Comparison of ENCODE assay signal across 21 cellular contexts in genomic region chr12:128336506-128336905, GRCh38.
A peak's percentile ranks its signal among the peaks of the same experiment; 100 is the strongest.
DNase-seq lines count a peak whose midpoint lies in the region; ATAC-seq and TF ChIP-seq lines count a peak whose summit lies in the region.
"Had no signal": no experiment of that assay in that cellular context is flagged by ENCODE, and none has a peak within 500 bp of the region (broad histone marks: within the 10 kb centered on the region; RNA-seq: fewer than 3 reads in every experiment).

No MANE protein-coding gene starts in this region.

- H3K27me3 Mint-ChIP-seq in brain, result peaks cover 4% of the 10 kb centered on the region
- peaks cover 2% of the 10 kb centered on the region for H3K27me3 Mint-ChIP-seq in neural progenitor cell (ENCODE audit: insufficient read depth, low read depth)

- H3K36me3 Mint-ChIP-seq in brain (no peaks in the 10 kb centered on the region), neural progenitor cell (peaks cover 11% of the 10 kb centered on the region)
- H3K36me3 Mint-ChIP-seq: CD4-positive, alpha-beta memory T cell had no signal

- intact Hi-C loops in aorta (cut with DNase I), result no loop called here
- intact Hi-C loops in right lobe of liver (cut with DNase I), result no loop called here

- no peak overlapping the region for H2AFZ ChIP-seq in hepatocyte
- H2AFZ ChIP-seq in neural progenitor cell (replicated peaks), result no peak overlapping the region

- ATAC-seq in aorta (ENCODE audit: low FRiP score) (no peak), right lobe of liver (no peak)
- ATAC-seq: HCT116, K562, Panc1 had no signal

- H3K9ac ChIP-seq in neural progenitor cell, result no peak overlapping the region

- H3K4me1 ChIP-seq in hepatocyte (ENCODE audit: insufficient read depth), result peaks cover 35% of the 10 kb centered on the region
- peaks cover 43% of the 10 kb centered on the region for H3K4me1 ChIP-seq in neural progenitor cell
- H3K4me1 ChIP-seq in aorta (ENCODE audit: control insufficient read depth in 1 of 2, insufficient read depth in 2 of 2, low read length in 2 of 2), result no peaks in the 10 kb centered on the region
- no peaks in the 10 kb centered on the region for H3K4me1 ChIP-seq in right lobe of liver

- DNase-seq in G401 (ENCODE audit: low spot score) (peak; percentile 82), hepatocyte (ENCODE audit: low spot score) (no peak), neural progenitor cell (ENCODE audit: low spot score) (no peak), retina (no peak), aorta (no peak), right lobe of liver (no peak)
- no peak for DNase-seq in activated CD4-positive, CD25-positive, alpha-beta regulatory T cell treated with anti-CD3 and anti-CD28 coated beads, Interleukin-2, amount 50 U/mL, for 72 hours
- DNase-seq: CD4-positive, alpha-beta memory T cell; COR-L47; DMS53; GOT3; Kasumi-1; NCI-H1436 treated with DMSO at 0.1 percent for 48 hours; NCI-H187 treated with DMSO at 0.1 percent for 48 hours; NCI-H2171 treated with DMSO at 0.1 percent for 48 hours; SHP77 treated with DMSO at 0.1 percent for 48 hours had no signal

- H3K4me1 Mint-ChIP-seq in brain, result peaks cover 44% of the 10 kb centered on the region
- peaks cover 64% of the 10 kb centered on the region for H3K4me1 Mint-ChIP-seq in neural progenitor cell
- H3K4me1 Mint-ChIP-seq: CD4-positive, alpha-beta memory T cell had no signal

- H3K4me2 ChIP-seq in hepatocyte, result peak overlapping the region; percentile 69
- H3K4me2 ChIP-seq in neural progenitor cell, result peak overlapping the region; percentile 71

- H3K79me2 ChIP-seq in hepatocyte (peaks cover 2% of the 10 kb centered on the region), neural progenitor cell (ENCODE audit: low read depth) (no peaks in the 10 kb centered on the region)

- H3K9me2 ChIP-seq in hepatocyte (replicated peaks; ENCODE audit: insufficient read depth), result no peaks in the 10 kb centered on the region

- H3K9me3 Mint-ChIP-seq in brain (peaks cover 0 to 44% (median 0%) of the 10 kb centered on the region in 5 experiments), neural progenitor cell (peaks cover 9% of the 10 kb centered on the region)

- H3K27me3 ChIP-seq in hepatocyte (no peaks in the 10 kb centered on the region), neural progenitor cell (no peaks in the 10 kb centered on the region), aorta (ENCODE audit: control insufficient read depth in 1 of 2, insufficient read depth in 2 of 2, low read length in 1 of 2) (no peaks in the 10 kb centered on the region), right lobe of liver (no peaks in the 10 kb centered on the region)

- in situ Hi-C loops in G401 (cut with HindIII; ENCODE audit: low sequenced_read_pairs), result no loop called here

- H3K27ac ChIP-seq in hepatocyte (peak overlapping the region; percentile 74), neural progenitor cell (no peak overlapping the region), aorta (ENCODE audit: low read depth in 1 of 2, low read length in 2 of 2) (no peak overlapping the region), right lobe of liver (no peak overlapping the region)
- H3K27ac ChIP-seq: HL-60 had no signal

- 96% methylated on average over 1 of the region's 1 CpG for WGBS in hepatocyte (ENCODE audit: low lambda C conversion rate, missing lambda C conversion rate)
- 62 to 63% methylated on average over 1 of the region's 1 CpG for WGBS in aorta, 2 donors
- 60% methylated on average over 1 of the region's 1 CpG for WGBS in right lobe of liver (ENCODE audit: insufficient coverage, low coverage, low lambda C conversion rate, missing lambda C conversion rate)

- H4K20me1 ChIP-seq in hepatocyte (ENCODE audit: insufficient read depth, poor library complexity, severe bottlenecking), result no peaks in the 10 kb centered on the region
- H4K20me1 ChIP-seq in neural progenitor cell (ENCODE audit: low read depth), result peaks cover 5% of the 10 kb centered on the region

- H3K4me3 Mint-ChIP-seq in brain (peak overlapping the region in 1 of 5 experiments; percentile 77), neural progenitor cell (peak overlapping the region; percentile 81)
- H3K4me3 Mint-ChIP-seq: CD4-positive, alpha-beta memory T cell had no signal

- H3F3A ChIP-seq in neural progenitor cell (ENCODE audit: low read depth), result peaks cover 43% of the 10 kb centered on the region

- TF ChIP-seq CTCF in brain (conservative IDR thresholded peaks at IDR 0.05), result no peak
- no peak for TF ChIP-seq CTCF in hepatocyte (IDR thresholded peaks at IDR 0.05; ENCODE audit: poor library complexity)
- TF ChIP-seq CTCF in neural progenitor cell (IDR thresholded peaks at IDR 0.05), result no peak
- no peak for TF ChIP-seq CTCF in right lobe of liver (IDR thresholded peaks at IDR 0.05)

- H3K9me3 ChIP-seq in hepatocyte (ENCODE audit: low read depth) (no peaks in the 10 kb centered on the region), neural progenitor cell (ENCODE audit: low read depth) (no peaks in the 10 kb centered on the region), aorta (ENCODE audit: control insufficient read depth, low read length) (peaks cover 2% of the 10 kb centered on the region), right lobe of liver (no peaks in the 10 kb centered on the region)

- no peaks in the 10 kb centered on the region for H3K36me3 ChIP-seq in hepatocyte (replicated peaks; ENCODE audit: insufficient read depth, low read depth)
- no peaks in the 10 kb centered on the region for H3K36me3 ChIP-seq in neural progenitor cell
- H3K36me3 ChIP-seq in aorta (ENCODE audit: control insufficient read depth in 1 of 2, insufficient read depth in 2 of 2, low read length in 1 of 2), result no peaks in the 10 kb centered on the region
- H3K36me3 ChIP-seq in right lobe of liver, result no peaks in the 10 kb centered on the region

- H3K27ac Mint-ChIP-seq in brain (peak overlapping the region in 3 of 5 experiments; percentile 66 to 83 (median 78)), neural progenitor cell (peak overlapping the region; percentile 99)
- H3K27ac Mint-ChIP-seq: CD4-positive, alpha-beta memory T cell had no signal

- no peak for TF ChIP-seq POLR2A in right lobe of liver (IDR thresholded peaks at IDR 0.05)

- no peak overlapping the region for H3K4me3 ChIP-seq in hepatocyte
- H3K4me3 ChIP-seq in neural progenitor cell, result no peak overlapping the region
- no peak overlapping the region for H3K4me3 ChIP-seq in aorta (ENCODE audit: low read length in 2 of 2)
- no peak overlapping the region for H3K4me3 ChIP-seq in right lobe of liver
- H3K4me3 ChIP-seq: K562 had no signal
